In the genomic region with DNA sequence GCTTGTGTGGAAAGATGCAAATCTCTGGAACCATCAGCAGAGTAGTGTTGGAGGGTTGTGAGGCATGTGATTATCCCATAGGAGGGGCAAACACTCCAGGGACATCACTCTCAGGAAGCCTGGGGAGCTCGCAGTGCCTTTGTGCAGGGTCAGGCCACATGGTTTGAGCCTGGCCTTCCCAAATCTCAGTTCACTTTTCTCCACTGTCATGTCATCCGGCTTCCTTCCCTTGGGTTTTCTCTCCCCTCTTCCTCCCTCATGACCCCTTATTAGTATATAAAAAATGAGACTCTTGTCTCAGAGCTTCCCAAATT, we compare ENCODE assay signal across 10 cellular contexts. TPM values are rescaled to one million over a fixed set of nuclear protein-coding genes. Genes with fewer than 3 reads are reported as not detected.
DNase-seq lines count a peak whose midpoint lies in the region; ATAC-seq, FAIRE-seq and TF ChIP-seq lines count a peak whose summit lies in the region.
"Had no signal": no experiment of that assay in that cellular context is flagged by ENCODE, and none has a peak within 500 bp of the region (broad histone marks: within the 10 kb centered on the region; RNA-seq: fewer than 3 reads in every experiment).

No MANE protein-coding gene starts in this region.

- H3K27ac ChIP-seq in keratinocyte (ENCODE audit: control insufficient read depth, insufficient read depth, low read length): peak overlapping the region; percentile 98
- H3K27ac ChIP-seq in subcutaneous abdominal adipose tissue (ENCODE audit: low read depth, low read length): peak overlapping the region; percentile 98

- H3K36me3 ChIP-seq in keratinocyte (ENCODE audit: control insufficient read depth in 2 of 2, extremely low read depth in 1 of 2, insufficient read depth in 2 of 2, low read length in 2 of 2) (peaks cover 18 to 23% of the 10 kb centered on the region in 2 experiments), subcutaneous abdominal adipose tissue (ENCODE audit: control insufficient read depth in 5 of 5, insufficient read depth in 5 of 5, low read length in 5 of 5) (peaks cover 0 to 39% (median 21%) of the 10 kb centered on the region in 5 donors)
- H3K36me3 ChIP-seq: HAP-1 had no signal

- H3K9ac ChIP-seq in keratinocyte (ENCODE audit: control insufficient read depth, extremely low read depth, insufficient read depth, low read length) (peak overlapping the region; percentile 84), subcutaneous abdominal adipose tissue (ENCODE audit: low read length in 5 of 5) (peak overlapping the region in 4 of 5 donors; percentile 4 to 68 (median 35))

- H3K9me3 Mint-ChIP-seq in T-helper 1 cell treated with Interleukin-12 subunit alpha and Interleukin-12 subunit beta and Interleukin-4 antibody, amounts not matched to agents 30 μg/mL and 1 μg/mL, for 36 hours: peaks cover 10% of the 10 kb centered on the region
- H3K9me3 Mint-ChIP-seq in activated naive CD8-positive, alpha-beta T cell (ENCODE audit: low read depth): no peaks in the 10 kb centered on the region

- DNase-seq in T-helper 1 cell (no peak), keratinocyte (ENCODE audit: low read depth, low spot score) (no peak), amygdala (lab: John Stamatoyannopoulos, UW) (no peak)
- DNase-seq: NCI-H524 treated with DMSO at 0.1 percent for 48 hours had no signal

- no peak overlapping the region for H3K4me3 Mint-ChIP-seq in T-helper 1 cell treated with Interleukin-12 subunit alpha and Interleukin-12 subunit beta and Interleukin-4 antibody, amounts not matched to agents 30 μg/mL and 1 μg/mL, for 36 hours
- peak overlapping the region; percentile 68 for H3K4me3 Mint-ChIP-seq in activated naive CD8-positive, alpha-beta T cell

- peaks cover 73% of the 10 kb centered on the region for H3K4me1 ChIP-seq in keratinocyte (ENCODE audit: control insufficient read depth, extremely low read depth, insufficient read depth, low read length)
- H3K4me1 ChIP-seq in subcutaneous abdominal adipose tissue (ENCODE audit: control insufficient read depth in 5 of 5, insufficient read depth in 5 of 5, low read length in 5 of 5): peaks cover 18 to 81% (median 77%) of the 10 kb centered on the region in 5 donors
- H3K4me1 ChIP-seq: HAP-1 had no signal

- H3K9me3 ChIP-seq in keratinocyte (ENCODE audit: control insufficient read depth, low read depth, low read length) (no peaks in the 10 kb centered on the region), subcutaneous abdominal adipose tissue (ENCODE audit: control insufficient read depth in 5 of 5, low read length in 5 of 5) (peaks cover 0 to 4% (median 0%) of the 10 kb centered on the region in 5 donors)
- H3K9me3 ChIP-seq: HAP-1 had no signal

- FAIRE-seq in keratinocyte (lab: Jason Lieb, UNC): no peak

- dilution Hi-C loops in keratinocyte (cut with MboI; ENCODE audit: extremely low pct_ligation_motif_present, low sequenced_read_pairs): no loop called here

- ATAC-seq in HG03095 (IDR thresholded peaks at IDR 0.05; ENCODE audit: unreplicated experiment) (no peak), GM21515 (IDR thresholded peaks at IDR 0.05; ENCODE audit: unreplicated experiment) (no peak)

- peak overlapping the region; percentile 76 for H3K4me2 ChIP-seq in keratinocyte (ENCODE audit: control insufficient read depth, extremely low read depth, insufficient read depth, low read depth, low read length)

- H3K27me3 ChIP-seq in keratinocyte (ENCODE audit: control insufficient read depth, extremely low read depth, insufficient read depth, low read length): no peaks in the 10 kb centered on the region
- no peaks in the 10 kb centered on the region for H3K27me3 ChIP-seq in subcutaneous abdominal adipose tissue (ENCODE audit: control insufficient read depth in 5 of 5, insufficient read depth in 4 of 5, low read length in 5 of 5)

- H3K4me3 ChIP-seq in keratinocyte (ENCODE audit: control insufficient read depth in 2 of 3, extremely low read depth in 1 of 3, insufficient read depth in 2 of 3, low read depth in 1 of 3, low read length in 3 of 3) (no peak overlapping the region), subcutaneous abdominal adipose tissue (ENCODE audit: low read depth in 1 of 5, low read length in 5 of 5) (peak overlapping the region in 1 of 5 donors; percentile 5)
- H3K4me3 ChIP-seq: HAP-1 had no signal

- peaks cover 64% of the 10 kb centered on the region for H3K79me2 ChIP-seq in keratinocyte (ENCODE audit: control insufficient read depth, insufficient read depth, low read length)

- no peak for TF ChIP-seq CTCF in keratinocyte (optimal IDR thresholded peaks at IDR 0.05 in 1 of 3, IDR thresholded peaks at IDR 0.05 in 1 of 3, conservative IDR thresholded peaks at IDR 0.05 in 1 of 3; ENCODE audit: extremely low read depth in 1 of 3, insufficient read depth in 2 of 3, low read length in 3 of 3)

- H3K36me3 Mint-ChIP-seq in T-helper 1 cell treated with Interleukin-12 subunit alpha and Interleukin-12 subunit beta and Interleukin-4 antibody, amounts not matched to agents 30 μg/mL and 1 μg/mL, for 36 hours (ENCODE audit: low read depth): peaks cover 56% of the 10 kb centered on the region
- H3K36me3 Mint-ChIP-seq in activated naive CD8-positive, alpha-beta T cell: peaks cover 17% of the 10 kb centered on the region

- H3K27me3 Mint-ChIP-seq in T-helper 1 cell treated with Interleukin-12 subunit alpha and Interleukin-12 subunit beta and Interleukin-4 antibody, amounts not matched to agents 30 μg/mL and 1 μg/mL, for 36 hours (ENCODE audit: low read depth): no peaks in the 10 kb centered on the region
- no peaks in the 10 kb centered on the region for H3K27me3 Mint-ChIP-seq in activated naive CD8-positive, alpha-beta T cell

- H2AFZ ChIP-seq in keratinocyte (ENCODE audit: control insufficient read depth, low read length): no peak overlapping the region

- H3K4me1 Mint-ChIP-seq in T-helper 1 cell treated with Interleukin-12 subunit alpha and Interleukin-12 subunit beta and Interleukin-4 antibody, amounts not matched to agents 30 μg/mL and 1 μg/mL, for 36 hours (ENCODE audit: low read depth): peaks cover 67% of the 10 kb centered on the region
- H3K4me1 Mint-ChIP-seq in activated naive CD8-positive, alpha-beta T cell (ENCODE audit: low read depth): peaks cover 84% of the 10 kb centered on the region

- H3K9me1 ChIP-seq in keratinocyte (ENCODE audit: control insufficient read depth, extremely low read depth, insufficient read depth, low read length): no peaks in the 10 kb centered on the region

- H3K27ac Mint-ChIP-seq in T-helper 1 cell treated with Interleukin-12 subunit alpha and Interleukin-12 subunit beta and Interleukin-4 antibody, amounts not matched to agents 30 μg/mL and 1 μg/mL, for 36 hours: peak overlapping the region; percentile 82
- H3K27ac Mint-ChIP-seq in activated naive CD8-positive, alpha-beta T cell: peak overlapping the region; percentile 93

- no peaks in the 10 kb centered on the region for H4K20me1 ChIP-seq in keratinocyte (ENCODE audit: control insufficient read depth, extremely low read depth, insufficient read depth, low read length)

RNA-seq across cellular contexts. Expression of a gene that starts 20.4 kb away (rescaled TPM):
- polyA plus RNA-seq in keratinocyte: 71.1 to 191 TPM (median 87.0 TPM) in 3 replicates
- 24.8 TPM for polyA plus RNA-seq in keratinocyte (2011; ENCODE audit: low read depth)
- 64.9 and 73.6 TPM in 2 replicates for polyA plus RNA-seq in keratinocyte (2011; cell fraction: cytosol; rRNA removed)
- 286 and 296 TPM in 2 replicates for polyA plus RNA-seq in keratinocyte (2011; cell fraction: nucleus; rRNA removed)
- 89.0 and 143 TPM in 2 replicates for polyA plus RNA-seq in keratinocyte (2012; ENCODE audit: low replicate concordance)
- 94.5 to 356 TPM (median 124 TPM) in 3 replicates for polyA minus RNA-seq in keratinocyte
- 73.1 TPM for polyA minus RNA-seq in keratinocyte (2011; cell fraction: cytosol; rRNA and poly(A)+ RNA removed)
- polyA minus RNA-seq in keratinocyte (2011; cell fraction: nucleus; rRNA and poly(A)+ RNA removed): 118 and 190 TPM in 2 replicates
